In genomic region chr16:81713295-81713772, GRCh38 we compare ENCODE assay signal across 1 cellular context.
TF ChIP-seq lines count a peak whose summit lies in the region.

No MANE protein-coding gene starts in this region.

TF ChIP-seq in K562, 482 proteins besides CTCF, POLR2A, EP300 and RAD21 (continued from another document):
- TF ChIP-seq ZBTB33 (CRISPR knock-in tag; IDR thresholded peaks at IDR 0.05): peak; percentile 98
- TF ChIP-seq ZNF644 (tag; IDR thresholded peaks at IDR 0.05; ENCODE audit: low read depth): no peak
